Comparison of ENCODE assay signal across 8 cellular contexts in genomic region chr22:37804886-37805857, GRCh38. TPM values are rescaled to one million over a fixed set of nuclear protein-coding genes. Genes with fewer than 3 reads are reported as not detected.
DNase-seq lines count a peak whose midpoint lies in the region; ATAC-seq and TF ChIP-seq lines count a peak whose summit lies in the region.

No MANE protein-coding gene starts in this region.

- peaks cover 16% of the 10 kb centered on the region for H3K27me3 Mint-ChIP-seq in T-helper 17 cell

- H3K9ac ChIP-seq in trophoblast cell (ENCODE audit: low read length), result peak overlapping the region; percentile 85

- no peak overlapping the region for H3K23ac ChIP-seq in trophoblast cell (ENCODE audit: low read length)

- H3K4me3 Mint-ChIP-seq in T-helper 17 cell, result peak overlapping the region; percentile 89

- in situ Hi-C loops in transverse colon (cut with MboI; ENCODE audit: low pct_ligation_motif_present in 1 of 4, low pct_unique_long_range_greater_than_20kb in 1 of 4, low sequenced_read_pairs in 3 of 4), result loop anchor here in 1 of 4 donors (25.0 kb wide), 1 partner anchor 157 kb away; the partner anchor contains the start of genes C22orf23 and POLR2F

- H2AK5ac ChIP-seq in trophoblast cell (ENCODE audit: low read length), result peak overlapping the region; percentile 31

- H3K27ac Mint-ChIP-seq in T-helper 17 cell, result peak overlapping the region; percentile 71

- H4K8ac ChIP-seq in trophoblast cell (ENCODE audit: low read depth, low read length), result peak overlapping the region; percentile 92

- peak overlapping the region; percentile 9 for H2AFZ ChIP-seq in trophoblast cell (ENCODE audit: insufficient read depth, low read length, poor library complexity)

- peak overlapping the region; percentile 87 for H4K91ac ChIP-seq in trophoblast cell (ENCODE audit: low read depth, low read length)

- H2BK12ac ChIP-seq in trophoblast cell (ENCODE audit: low read length), result peak overlapping the region; percentile 42

- H3K27me3 ChIP-seq in trophoblast cell (ENCODE audit: insufficient read depth, low read length) (peaks cover 13% of the 10 kb centered on the region), transverse colon (no peaks in the 10 kb centered on the region)

- peaks cover 4% of the 10 kb centered on the region for H3K36me3 Mint-ChIP-seq in T-helper 17 cell (ENCODE audit: low read depth)

- ATAC-seq in T-helper 17 cell (peak; percentile 29), left cardiac atrium (peak; percentile 64 to 67), GM18868 (IDR thresholded peaks at IDR 0.05; ENCODE audit: unreplicated experiment) (no peak)

- peak overlapping the region; percentile 37 for H2BK5ac ChIP-seq in trophoblast cell (ENCODE audit: low read depth, low read length, poor library complexity)

- peaks cover 18 to 35% of the 10 kb centered on the region in 2 experiments for H3K4me1 ChIP-seq in trophoblast cell (ENCODE audit: control insufficient read depth in 1 of 2, insufficient read depth in 2 of 2, low read length in 2 of 2)
- H3K4me1 ChIP-seq in transverse colon, result peaks cover 5 to 65% (median 47%) of the 10 kb centered on the region in 4 donors

- peaks cover 5% of the 10 kb centered on the region for H3K79me2 ChIP-seq in trophoblast cell (ENCODE audit: control insufficient read depth, insufficient read depth, low read length, poor library complexity)

- peak overlapping the region; percentile 57 for H3K18ac ChIP-seq in trophoblast cell (ENCODE audit: low read length)

- WGBS in trophoblast cell (ENCODE audit: extremely low coverage, insufficient coverage, insufficient read length), result no CpG with 5 or more reads among the region's 90 CpGs
- WGBS in transverse colon (ENCODE audit: low coverage in 1 of 2), 2 donors, result 0 to 7% methylated on average over 1 to 63 of the region's 90 CpGs

- H3K4ac ChIP-seq in trophoblast cell (ENCODE audit: low read depth, low read length), result peak overlapping the region; percentile 74

- H3K79me1 ChIP-seq in trophoblast cell (ENCODE audit: low read length), result peaks cover 21% of the 10 kb centered on the region

- intact Hi-C loops in left cardiac atrium (cut with DNase I) (no loop called here), transverse colon (cut with DNase I; ENCODE audit: low total_unique reads) (no loop called here)

- peak overlapping the region; percentile 95 for H3K4me2 ChIP-seq in trophoblast cell (ENCODE audit: low read length)

- peak; percentile 89 for DNase-seq in COLO668 (lab: John Stamatoyannopoulos, UW; ENCODE audit: unreplicated experiment)
- peak; percentile 85 for DNase-seq in LoVo (ENCODE audit: low spot score)
- DNase-seq in T-helper 17 cell, result peak; percentile 40 to 62 (median 43)
- peak; percentile 90 for DNase-seq in left cardiac atrium
- peak; percentile 88 to 91 for DNase-seq in trophoblast cell
- peak; percentile 94 for DNase-seq in transverse colon

- H3K27ac ChIP-seq in angular gyrus (ENCODE audit: low read depth, low read length) (peak overlapping the region; percentile 73), trophoblast cell (ENCODE audit: low read depth, low read length) (peak overlapping the region; percentile 20), transverse colon (peak overlapping the region; percentile 93 to 96 (median 94))

- TF ChIP-seq CTCF in transverse colon (IDR thresholded peaks at IDR 0.05), result no peak

- H3K36me3 ChIP-seq in trophoblast cell (ENCODE audit: control insufficient read depth in 1 of 2, insufficient read depth in 2 of 2, low read length in 2 of 2), result peaks cover 0 to 2% of the 10 kb centered on the region in 2 experiments
- no peaks in the 10 kb centered on the region for H3K36me3 ChIP-seq in transverse colon

- H3K9me3 ChIP-seq in T-helper 17 cell (ENCODE audit: control insufficient read depth, low read length, poor library complexity, severe bottlenecking) (no peaks in the 10 kb centered on the region), trophoblast cell (ENCODE audit: insufficient read depth, low read depth, low read length) (no peaks in the 10 kb centered on the region), transverse colon (no peaks in the 10 kb centered on the region)

- H3K14ac ChIP-seq in trophoblast cell (ENCODE audit: low read length), result peak overlapping the region; percentile 76

- H2BK120ac ChIP-seq in trophoblast cell (ENCODE audit: insufficient read depth, low read length, poor library complexity), result peak overlapping the region; percentile 76

- TF ChIP-seq POLR2A in transverse colon (IDR thresholded peaks at IDR 0.05), result peak; percentile 98

- H4K12ac ChIP-seq in trophoblast cell (ENCODE audit: low read depth, low read length), result peak overlapping the region; percentile 65

- peaks cover 20% of the 10 kb centered on the region for H3K4me1 Mint-ChIP-seq in T-helper 17 cell

- H3K4me3 ChIP-seq in trophoblast cell (ENCODE audit: low read depth, low read length) (peak overlapping the region; percentile 55), transverse colon (peak overlapping the region; percentile 53 to 65 (median 58))

- no peak for TF ChIP-seq EP300 in transverse colon (IDR thresholded peaks at IDR 0.05; ENCODE audit: low read depth)

RNA-seq across cellular contexts. Expression of gene GCAT, which starts 2.6 kb away (rescaled TPM):
- 1 to 10 TPM in 1 of 2 donors, under 1 TPM in 1; 0.78 to 2.6 TPM for total RNA-seq in T-helper 17 cell
- 10 to 100 TPM; 16.7 to 19.0 TPM for total RNA-seq in left cardiac atrium
- 15.3 and 16.1 TPM in 2 replicates for polyA plus RNA-seq in trophoblast cell (2013)
- 10 to 100 TPM in 1 of 4 donors, 1 to 10 TPM in 3; 6.4 to 10.1 (median 7.7) TPM for total RNA-seq in transverse colon

RNA-seq across cellular contexts. Expression of gene GALR3, which starts 18.0 kb away (rescaled TPM):
- not detected for total RNA-seq in T-helper 17 cell
- not detected for total RNA-seq in left cardiac atrium
- not detected in 2 replicates for polyA plus RNA-seq in trophoblast cell (2013)
- not detected for total RNA-seq in transverse colon

RNA-seq across cellular contexts. Expression of gene ANKRD54, which starts 39.0 kb away (rescaled TPM):
- total RNA-seq in T-helper 17 cell (10 to 100 TPM; 21.3 to 24.4 TPM), left cardiac atrium (10 to 100 TPM in 1 of 2 donors, 1 to 10 TPM in 1; 9.9 to 12.8 TPM), transverse colon (10 to 100 TPM; 12.7 to 86.8 (median 40.6) TPM)
- polyA plus RNA-seq in trophoblast cell (2013), result 12.6 and 12.9 TPM in 2 replicates

RNA-seq across cellular contexts. Expression of gene EIF3L, which starts 44.0 kb away (rescaled TPM):
- 100 to 1,000 TPM; 517 to 546 TPM for total RNA-seq in T-helper 17 cell
- total RNA-seq in left cardiac atrium, result 100 to 1,000 TPM; 282 to 298 TPM
- polyA plus RNA-seq in trophoblast cell (2013), result 550 and 552 TPM in 2 replicates
- total RNA-seq in transverse colon, result 100 to 1,000 TPM in 3 of 4 donors, 10 to 100 TPM in 1; 89.4 to 292 (median 217) TPM

Comparison
In these comparisons a context has a peak if more than half of its experiments do, and no peak if none do; other contexts are left out.
1. DNase-seq: peak in every context shown above with its lines; median percentile 94 in transverse colon; 90 in left cardiac atrium; 90 in trophoblast cell; 89 in COLO668; 85 in LoVo; 43 in T-helper 17 cell.
2. H3K27ac ChIP-seq: peak in every context shown above with its lines; median percentile 94 in transverse colon; 73 in angular gyrus; 20 in trophoblast cell.